In genomic region chr1:64892576-64893573, GRCh38 we compare ENCODE assay signal across 1 cellular context.
TF ChIP-seq lines count a peak whose summit lies in the region.

No MANE protein-coding gene starts in this region.

TF ChIP-seq in SK-N-SH, 30 proteins besides CTCF, POLR2A, EP300 and RAD21 (continued from another document):
- TF ChIP-seq RCOR1 (IDR thresholded peaks at IDR 0.05; ENCODE audit: low read length) = no peak
- TF ChIP-seq ELF1 (IDR thresholded peaks at IDR 0.05) = no peak
- TF ChIP-seq MXI1 (IDR thresholded peaks at IDR 0.05; ENCODE audit: low read depth, low read length) = no peak
- TF ChIP-seq ZBTB33 (IDR thresholded peaks at IDR 0.05; ENCODE audit: borderline replicate concordance, low read depth) = no peak
- no peak for TF ChIP-seq CHD2 (IDR thresholded peaks at IDR 0.05; ENCODE audit: low read length, partially characterized antibody)
- no peak for TF ChIP-seq GABPA (IDR thresholded peaks at IDR 0.05; ENCODE audit: low read depth)
- no peak for TF ChIP-seq TAF1 (IDR thresholded peaks at IDR 0.05; ENCODE audit: borderline replicate concordance, low read depth, low read length)
